In the genomic region with DNA sequence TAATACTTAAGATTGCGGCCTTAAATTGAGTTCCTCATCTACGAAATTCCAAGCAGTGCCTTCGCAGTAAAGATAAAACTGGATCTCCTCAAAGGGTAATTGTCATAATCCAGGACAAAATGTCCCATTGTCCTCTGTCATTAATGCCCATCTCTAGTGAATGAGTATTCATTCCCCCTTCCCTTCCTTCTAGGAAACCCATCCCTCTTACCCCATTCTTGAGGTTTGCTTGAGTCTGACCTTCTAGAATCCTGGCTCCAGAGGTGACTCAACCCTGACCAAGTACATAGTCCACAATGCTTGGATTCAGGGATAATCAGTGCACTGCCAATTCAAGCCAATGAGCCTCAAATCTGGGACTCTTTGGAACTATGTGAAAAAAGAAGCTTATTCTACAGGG, we compare ENCODE assay signal across 35 cellular contexts.
"Had no signal": no experiment of that assay in that cellular context is flagged by ENCODE, and none has a peak within 500 bp of the region (broad histone marks: within the 10 kb centered on the region; RNA-seq: fewer than 3 reads in every experiment).

No MANE protein-coding gene starts in this region.

- H3K9me3 ChIP-seq: adrenal gland, body of pancreas, breast epithelium, MG63 had no signal

- DNase-seq: activated B cell treated with CpG ODN at 0.5 μM for 24 hours; activated CD4-positive, alpha-beta memory T cell treated with anti-CD3 and anti-CD28 coated beads, Interleukin-2, amount 10 ng/mL, durations not matched to agents 7 days and 5 days; activated CD4-positive, alpha-beta T cell treated with anti-CD3 and anti-CD28 coated beads for 1 hour; activated CD4-positive, alpha-beta T cell treated with anti-CD3 and anti-CD28 coated beads for 48 hours; activated gamma-delta T cell; activated naive CD4-positive, alpha-beta T cell treated with Interleukin-2 at 50 U/mL for 16 hours; activated T-cell treated with anti-CD3 and anti-CD28 coated beads, Interleukin-2, amount 50 U/mL, for 1 hour; activated T-cell treated with anti-CD3 and anti-CD28 coated beads, Interleukin-2, amount 50 U/mL, for 72 hours; adrenal gland; body of pancreas; Kasumi-1; KG1; MG63; NCI-H1048; NCI-H1105 treated with DMSO at 0.1 percent for 48 hours; NCI-H1436; NCI-H1694; NCI-H1930; NCI-H2081 treated with DMSO at 0.1 percent for 48 hours; NCI-H226; NCI-H446 treated with DMSO at 0.1 percent for 48 hours; NCI-H524; NCI-H69; NCI-H82; RPMI8226; SHP77 treated with DMSO at 0.1 percent for 48 hours; SW 1271; T-helper 1 cell; T-helper 2 cell; T-helper 9 cell had no signal

- H3K4me1 ChIP-seq: adrenal gland, body of pancreas, breast epithelium had no signal

- ATAC-seq: activated T-cell treated with anti-CD3 and anti-CD28 coated beads, Interleukin-2, amount 50 U/mL, for 72 hours; activated T-helper 17 cell treated with anti-CD3 and anti-CD28 coated beads, Interleukin-2, amount 50 U/mL, for 72 hours; body of pancreas; Panc1 had no signal

- H3K36me3 Mint-ChIP-seq: activated naive CD4-positive, alpha-beta T cell treated with anti-CD3 and anti-CD28 coated beads, Interleukin-2, amount 50 U/mL, for 24 hours had no signal

- H3K27ac Mint-ChIP-seq: activated B cell treated with CpG ODN at 0.5 μM for 24 hours; activated CD4-positive, alpha-beta memory T cell treated with anti-CD3 and anti-CD28 coated beads, Interleukin-2, amount 10 ng/mL, durations not matched to agents 7 days and 5 days; activated naive CD4-positive, alpha-beta T cell treated with anti-CD3 and anti-CD28 coated beads, Interleukin-2, amount 50 U/mL, for 24 hours; activated T-cell treated with anti-CD3 and anti-CD28 coated beads, Interleukin-2, amount 50 U/mL, for 72 hours; activated T-helper 17 cell treated with anti-CD3 and anti-CD28 coated beads, Interleukin-2, amount 50 U/mL, for 72 hours had no signal

- H3K27me3 ChIP-seq: adrenal gland, body of pancreas, breast epithelium, MG63 had no signal

- H3K27me3 Mint-ChIP-seq: activated B cell treated with CpG ODN at 0.5 μM for 24 hours; activated T-helper 17 cell treated with anti-CD3 and anti-CD28 coated beads, Interleukin-2, amount 50 U/mL, for 72 hours had no signal

- H3K27ac ChIP-seq: adrenal gland, body of pancreas, breast epithelium, VCaP had no signal

- H3K36me3 ChIP-seq: adrenal gland, breast epithelium, MG63 had no signal

- H3K4me1 Mint-ChIP-seq: activated B cell treated with CpG ODN at 0.5 μM for 24 hours; activated naive CD4-positive, alpha-beta T cell treated with anti-CD3 and anti-CD28 coated beads, Interleukin-2, amount 50 U/mL, for 24 hours; activated T-helper 17 cell treated with anti-CD3 and anti-CD28 coated beads, Interleukin-2, amount 50 U/mL, for 72 hours had no signal

- H3K4me3 Mint-ChIP-seq: activated B cell treated with CpG ODN at 0.5 μM for 24 hours; activated CD4-positive, alpha-beta memory T cell treated with anti-CD3 and anti-CD28 coated beads, Interleukin-2, amount 10 ng/mL, durations not matched to agents 7 days and 5 days; activated naive CD4-positive, alpha-beta T cell treated with anti-CD3 and anti-CD28 coated beads, Interleukin-2, amount 50 U/mL, for 24 hours; activated T-cell treated with anti-CD3 and anti-CD28 coated beads, Interleukin-2, amount 50 U/mL, for 72 hours; activated T-helper 17 cell treated with anti-CD3 and anti-CD28 coated beads, Interleukin-2, amount 50 U/mL, for 72 hours had no signal

- H3K4me3 ChIP-seq: adrenal gland, body of pancreas, breast epithelium, MG63 had no signal

- H3K9me3 Mint-ChIP-seq: activated B cell treated with CpG ODN at 0.5 μM for 24 hours; activated naive CD4-positive, alpha-beta T cell treated with anti-CD3 and anti-CD28 coated beads, Interleukin-2, amount 50 U/mL, for 24 hours; activated T-helper 17 cell treated with anti-CD3 and anti-CD28 coated beads, Interleukin-2, amount 50 U/mL, for 72 hours had no signal
